Comparison of ENCODE assay signal across 8 cellular contexts in the genomic region with DNA sequence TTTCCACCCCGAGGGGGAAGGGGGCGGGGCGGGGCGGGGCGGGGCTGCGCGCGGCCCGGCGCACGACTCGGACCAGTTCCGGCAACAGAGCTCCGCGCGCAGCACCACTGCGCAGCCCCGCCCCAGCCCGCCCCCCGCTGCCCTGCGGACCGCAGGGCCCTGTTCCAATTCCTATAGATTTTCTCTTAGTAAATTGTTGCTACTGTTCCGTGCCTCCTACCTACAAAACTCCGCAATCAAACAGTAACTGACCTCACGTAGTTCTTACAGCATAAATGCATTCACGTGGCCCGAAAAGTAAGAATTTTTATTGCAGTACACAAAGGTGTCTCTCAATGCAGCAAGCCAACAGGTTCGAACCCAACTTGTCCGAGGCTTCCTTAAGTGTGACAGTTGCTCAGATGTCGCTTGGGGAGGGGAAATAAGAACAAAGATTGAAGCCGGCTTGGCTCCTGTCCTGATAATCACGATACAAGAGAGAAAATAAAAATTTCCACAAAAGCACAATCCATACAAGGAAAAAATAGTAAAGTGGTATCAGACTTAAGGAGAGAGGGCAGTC. TPM values are rescaled to one million over a fixed set of nuclear protein-coding genes. Genes with fewer than 3 reads are reported as not detected.
A peak's percentile ranks its signal among the peaks of the same experiment; 100 is the strongest.
DNase-seq lines count a peak whose midpoint lies in the region; ATAC-seq and TF ChIP-seq lines count a peak whose summit lies in the region.

No MANE protein-coding gene starts in this region.

- H3K27ac Mint-ChIP-seq in natural killer cell treated with Interleukin-12 subunit alpha and Interleukin-12 subunit beta and Interleukin-15 and Interleukin-18, amount 100 ng/mL, for 72 hours = peak overlapping the region; percentile 82 to 88

- H3K4me3 ChIP-seq in fibroblast of mammary gland (ENCODE audit: control insufficient read depth, low read depth, low read length) = peak overlapping the region; percentile 95

- no peaks in the 10 kb centered on the region for H3K9me3 Mint-ChIP-seq in natural killer cell treated with Interleukin-12 subunit alpha and Interleukin-12 subunit beta and Interleukin-15 and Interleukin-18, amount 100 ng/mL, for 72 hours

- H3K36me3 Mint-ChIP-seq in natural killer cell treated with Interleukin-12 subunit alpha and Interleukin-12 subunit beta and Interleukin-15 and Interleukin-18, amount 100 ng/mL, for 72 hours = no peaks in the 10 kb centered on the region

- H3K4me3 Mint-ChIP-seq in natural killer cell treated with Interleukin-12 subunit alpha and Interleukin-12 subunit beta and Interleukin-15 and Interleukin-18, amount 100 ng/mL, for 72 hours = peak overlapping the region; percentile 91

- TF ChIP-seq CTCF in GM13977 (IDR thresholded peaks at IDR 0.05; ENCODE audit: extremely low read depth, insufficient read depth, missing control alignments) = no peak
- no peak for TF ChIP-seq CTCF in fibroblast of mammary gland (conservative IDR thresholded peaks at IDR 0.05; ENCODE audit: control insufficient read depth, insufficient read depth, low read depth, low read length)

- peak; percentile 74 for ATAC-seq in HG02798 (IDR thresholded peaks at IDR 0.05; ENCODE audit: poor library complexity, unreplicated experiment)
- ATAC-seq in activated CD4-positive, CD25-positive, alpha-beta regulatory T cell treated with anti-CD3 and anti-CD28 coated beads, Interleukin-2, amount 50 U/mL, for 24 hours = peak; percentile 74 to 80
- peak; percentile 88 to 90 for ATAC-seq in natural killer cell treated with Interleukin-12 subunit alpha and Interleukin-12 subunit beta and Interleukin-15 and Interleukin-18, amount 100 ng/mL, for 72 hours

- no peaks in the 10 kb centered on the region for H3K27me3 Mint-ChIP-seq in natural killer cell treated with Interleukin-12 subunit alpha and Interleukin-12 subunit beta and Interleukin-15 and Interleukin-18, amount 100 ng/mL, for 72 hours

- DNase-seq in AML-193 (lab: John Stamatoyannopoulos, UW) = peak; percentile 60 to 65
- peak; percentile 93 for DNase-seq in GM13977 (ENCODE audit: low spot score)
- DNase-seq in NCI-H2081 treated with DMSO at 0.1 percent for 48 hours (lab: John Stamatoyannopoulos, UW) = peak; percentile 54
- peak; percentile 67 for DNase-seq in fibroblast of mammary gland (ENCODE audit: low read depth)
- DNase-seq in natural killer cell treated with Interleukin-12 subunit alpha and Interleukin-12 subunit beta and Interleukin-15 and Interleukin-18, amount 100 ng/mL, for 72 hours (ENCODE audit: low spot score) = no peak
- no peak for DNase-seq in activated effector memory CD4-positive, alpha-beta T cell treated with anti-CD3 and anti-CD28 coated beads, Interleukin-2, amount 50 U/mL, for 16 hours

- peaks cover 26 to 39% of the 10 kb centered on the region in 2 donors for H3K4me1 Mint-ChIP-seq in natural killer cell treated with Interleukin-12 subunit alpha and Interleukin-12 subunit beta and Interleukin-15 and Interleukin-18, amount 100 ng/mL, for 72 hours (ENCODE audit: low read depth in 2 of 2)

- in situ Hi-C loops in GM13977 (cut with MboI; ENCODE audit: low pct_unique_long_range_greater_than_20kb, low sequenced_read_pairs, unreplicated experiment) = loop anchor here (25.0 kb wide), 1 partner anchor 311 kb away; no protein-coding TSS in a partner anchor

RNA-seq across cellular contexts. Expression of a gene that starts 1.2 kb away (rescaled TPM):
- 10 to 100 TPM; 43.9 to 56.9 TPM for total RNA-seq in natural killer cell treated with Interleukin-12 subunit alpha and Interleukin-12 subunit beta and Interleukin-15 and Interleukin-18, amount 100 ng/mL, for 72 hours

Comparison
In these comparisons a context has a peak if more than half of its experiments do, and no peak if none do; other contexts are left out.
1. DNase-seq: peak in AML-193 (2 of 2), GM13977 (single experiment), NCI-H2081 treated with DMSO at 0.1 percent for 48 hours (single experiment) and fibroblast of mammary gland (single experiment); none in natural killer cell treated with Interleukin-12 subunit alpha and Interleukin-12 subunit beta and Interleukin-15 and Interleukin-18, amount 100 ng/mL, for 72 hours (single experiment) and activated effector memory CD4-positive, alpha-beta T cell treated with anti-CD3 and anti-CD28 coated beads, Interleukin-2, amount 50 U/mL, for 16 hours (single experiment).
2. Peak in every context shown above with its lines, with median percentiles within 50 percentile points of each other: ATAC-seq.